ENCODE assay signal across 22 cellular contexts in genomic region chr5:109703165-109703564, GRCh38.
"Had no signal": no experiment of that assay in that cellular context is flagged by ENCODE, and none has a peak within 500 bp of the region (broad histone marks: within the 10 kb centered on the region; RNA-seq: fewer than 3 reads in every experiment).

No MANE protein-coding gene starts in this region.

- H2AFZ ChIP-seq: hepatocyte had no signal

- H3K4me3 ChIP-seq: colonic mucosa, esophagus squamous epithelium, gastroesophageal sphincter, heart left ventricle, hepatocyte, left ventricle myocardium inferior, lower lobe of right lung, mucosa of descending colon had no signal

- H3K36me3 ChIP-seq: colonic mucosa, esophagus squamous epithelium, gastroesophageal sphincter, heart left ventricle, left ventricle myocardium inferior, lower lobe of right lung had no signal

- ATAC-seq: esophagus mucosa; gastroesophageal sphincter; heart left ventricle; left colon; lower lobe of right lung; mucosa of descending colon; naive thymus-derived CD8-positive, alpha-beta T cell had no signal

- H3K27me3 ChIP-seq: colonic mucosa, esophagus squamous epithelium, gastroesophageal sphincter, heart left ventricle, hepatocyte had no signal

- FAIRE-seq: endothelial cell of umbilical vein, kidney had no signal

- H3K4me2 ChIP-seq: hepatocyte had no signal

- H3K4me1 ChIP-seq: colonic mucosa, lower lobe of right lung had no signal

- DNase-seq: colonic mucosa; cortex of kidney; effector CD8-positive, alpha-beta T cell; esophagus squamous epithelium; foreskin melanocyte; heart left ventricle; hypothalamus; immature natural killer cell; islet precursor cell; kidney; kidney glomerular epithelial cell; left colon; left ventricle myocardium inferior; lower lobe of right lung; mesenchymal stem cell; mucosa of descending colon; naive B cell; naive thymus-derived CD8-positive, alpha-beta T cell had no signal

- H3K9me3 ChIP-seq: colonic mucosa, esophagus squamous epithelium, gastroesophageal sphincter, heart left ventricle, left ventricle myocardium inferior, lower lobe of right lung, mucosa of descending colon had no signal

- H3K27ac ChIP-seq: colonic mucosa, esophagus squamous epithelium, heart left ventricle, hepatocyte, left ventricle myocardium inferior, lower lobe of right lung had no signal
